ENCODE assay signal across 21 cellular contexts in the genomic region with DNA sequence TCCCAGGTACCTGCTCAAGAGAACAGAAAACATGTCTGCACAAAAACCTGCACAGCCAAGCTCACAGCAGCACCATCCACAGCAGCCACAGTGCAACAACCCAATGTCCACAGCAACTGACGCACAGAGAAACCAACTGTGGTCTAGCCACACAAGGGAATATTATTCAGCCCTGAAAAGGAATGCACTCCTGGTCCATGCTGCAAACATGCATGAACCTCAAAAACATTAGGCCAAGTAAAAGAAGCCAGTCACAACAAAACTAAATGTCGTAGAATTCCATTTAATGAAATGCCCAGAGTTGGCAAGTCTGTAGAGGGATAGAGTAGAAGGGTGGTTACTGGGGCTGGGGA.
A peak's percentile ranks its signal among the peaks of the same experiment; 100 is the strongest.
DNase-seq lines count a peak whose midpoint lies in the region; ATAC-seq and TF ChIP-seq lines count a peak whose summit lies in the region.
"Had no signal": no experiment of that assay in that cellular context is flagged by ENCODE, and none has a peak within 500 bp of the region (broad histone marks: within the 10 kb centered on the region; RNA-seq: fewer than 3 reads in every experiment).

No MANE protein-coding gene starts in this region.

- peaks cover 12% of the 10 kb centered on the region for H3K27me3 Mint-ChIP-seq in glutamatergic neuron (ENCODE audit: unreplicated experiment)

- H3K4ac ChIP-seq in IMR-90 (ENCODE audit: low read depth, low read length) = peak overlapping the region; percentile 98; the same call in 1 of the 2 replicates

- WGBS in IMR-90 (ENCODE audit: extremely low coverage in 2 of 2, insufficient read length in 1 of 2), 2 experiments = no CpG with 5 or more reads among the region's 2 CpGs

- no peaks in the 10 kb centered on the region for H3K27me3 ChIP-seq in right atrium auricular region
- H3K27me3 ChIP-seq in IMR-90 (ENCODE audit: control insufficient read depth, insufficient read depth, low read length) = no peaks in the 10 kb centered on the region
- H3K27me3 ChIP-seq: MG63 had no signal

- peak; percentile 9 for DNase-seq in right atrium auricular region (ENCODE audit: low spot score)
- DNase-seq in Right ventricle myocardium superior = no peak
- no peak for DNase-seq in IMR-90
- no peak for DNase-seq in glutamatergic neuron
- no peak for DNase-seq in NCI-H1694 (lab: John Stamatoyannopoulos, UW)
- no peak for DNase-seq in cerebellar cortex (ENCODE audit: low spot score)
- no peak for DNase-seq in HCEC 1CT
- DNase-seq: Caco-2, GM23248, KG1, MG63, NCI-H1105 treated with DMSO at 0.1 percent for 48 hours, NCI-H146, NCI-H2029, NCI-H526 treated with DMSO at 0.1 percent for 48 hours, PC-9, SHP77 had no signal

- no peak overlapping the region for H3K4me3 Mint-ChIP-seq in glutamatergic neuron (ENCODE audit: unreplicated experiment)
- H3K4me3 Mint-ChIP-seq: CD8-positive, alpha-beta T cell; H9 had no signal

- no peaks in the 10 kb centered on the region for H4K20me1 ChIP-seq in IMR-90 (ENCODE audit: insufficient read depth, low read length)

- H3K4me1 Mint-ChIP-seq in glutamatergic neuron (ENCODE audit: low read depth, unreplicated experiment) = peaks cover 22% of the 10 kb centered on the region

- 0 out of 3 replicates have a peak overlapping the region, but pooled peaks have one; percentile 53 for H2BK15ac ChIP-seq in IMR-90 (ENCODE audit: low read depth, low read length)

- peak overlapping the region; percentile 62; the same call in 1 of the 2 replicates for H4K91ac ChIP-seq in IMR-90 (ENCODE audit: insufficient read depth, low read depth, low read length)

- no peak overlapping the region for H4K5ac ChIP-seq in IMR-90 (ENCODE audit: low read depth, low read length)

- POLR2A ChIA-PET in IMR-90 (lab: Charles Lee; ENCODE audit: unreplicated experiment) = no interaction called here

- no peak overlapping the region for H2AK9ac ChIP-seq in IMR-90 (replicated peaks; ENCODE audit: low read depth, low read length, poor library complexity)

- H3K9me3 ChIP-seq in right atrium auricular region (peaks cover 0 to 4% of the 10 kb centered on the region in 2 donors), IMR-90 (ENCODE audit: control insufficient read depth, insufficient read depth, low read length) (no peaks in the 10 kb centered on the region)

- H3K23ac ChIP-seq in IMR-90 (ENCODE audit: low read depth, low read length) = no peak overlapping the region

- H2BK120ac ChIP-seq in IMR-90 (ENCODE audit: low read depth, low read length) = peak overlapping the region; percentile 99

- peak overlapping the region; percentile 99; the same call in 1 of the 2 replicates for H2BK20ac ChIP-seq in IMR-90 (ENCODE audit: low read depth, low read length)

- peaks cover 13% of the 10 kb centered on the region for H3K9me3 Mint-ChIP-seq in glutamatergic neuron (ENCODE audit: unreplicated experiment)

- peak overlapping the region; percentile 100 for H2AK5ac ChIP-seq in IMR-90 (ENCODE audit: low read depth, low read length)

- H3K36me3 ChIP-seq in right atrium auricular region (no peaks in the 10 kb centered on the region), IMR-90 (ENCODE audit: control insufficient read depth, insufficient read depth, low read length) (no peaks in the 10 kb centered on the region)

- TF ChIP-seq RAD21 in IMR-90 (IDR thresholded peaks at IDR 0.05; ENCODE audit: low read length) = no peak

- H3K4me1 ChIP-seq in right atrium auricular region (no peaks in the 10 kb centered on the region), IMR-90 (ENCODE audit: control insufficient read depth, insufficient read depth, low read length) (peaks cover 16% of the 10 kb centered on the region)

- H3K4me2 ChIP-seq in IMR-90 (ENCODE audit: low read depth, low read length) = no peak overlapping the region
- H3K4me2 ChIP-seq: A549, PC-9 had no signal

- CTCF ChIA-PET in IMR-90 (lab: Yijun Ruan, JAX) = no interaction called here

- no peak overlapping the region for H2BK5ac ChIP-seq in IMR-90 (ENCODE audit: low read depth, low read length, poor library complexity, severe bottlenecking)

- H3K18ac ChIP-seq in IMR-90 (ENCODE audit: low read depth, low read length) = no peak overlapping the region

- peaks cover 5 to 25% of the 10 kb centered on the region in 2 experiments; a peak in 2 of 4 replicates for H3K79me1 ChIP-seq in IMR-90 (ENCODE audit: low read depth in 1 of 2, low read length in 2 of 2)

- no peaks in the 10 kb centered on the region for H3K36me3 Mint-ChIP-seq in glutamatergic neuron (ENCODE audit: unreplicated experiment)
- H3K36me3 Mint-ChIP-seq: CD8-positive, alpha-beta T cell had no signal

- peak overlapping the region in 1 of 2 experiments; percentile 84; a peak in 1 of 4 replicates for H4K8ac ChIP-seq in IMR-90 (ENCODE audit: low read depth in 2 of 2, low read length in 2 of 2)

- TF ChIP-seq CTCF in right atrium auricular region (IDR thresholded peaks at IDR 0.05) (no peak), IMR-90 (conservative IDR thresholded peaks at IDR 0.05; ENCODE audit: low read depth, low read length) (no peak), glutamatergic neuron (IDR thresholded peaks at IDR 0.05; ENCODE audit: partially characterized antibody, unreplicated experiment) (no peak)

- dilution Hi-C loops in IMR-90 (cut with HindIII; ENCODE audit: low sequenced_read_pairs, unreplicated experiment) = no loop called here

- no peak for TF ChIP-seq POLR2A in IMR-90 (IDR thresholded peaks at IDR 0.05; ENCODE audit: low read depth, low read length)

- intact Hi-C loops in Right ventricle myocardium superior (cut with DNase I) (no loop called here), IMR-90 (cut with micrococcal nuclease) (loop anchor here (5.0 kb wide), 1 partner anchor 288 kb away; a partner anchor contains a TSS)

- H3K14ac ChIP-seq in IMR-90 (replicated peaks; ENCODE audit: low read depth, low read length) = 0 out of 2 replicates have a peak overlapping the region, but pooled peaks have one; percentile 31

- H2AFZ ChIP-seq in IMR-90 (replicated peaks; ENCODE audit: low read length, poor library complexity) = no peak overlapping the region
- H2AFZ ChIP-seq: GM23248, PC-9 had no signal

- in situ Hi-C loops in IMR-90 (cut with MboI; ENCODE audit: low sequenced_read_pairs) = no loop called here

- H3K9me1 ChIP-seq in IMR-90 (ENCODE audit: insufficient read depth, low read length) = peaks cover 16% of the 10 kb centered on the region

- BruUV-seq in IMR-90 (replicated peaks; lab: Mats Ljungman, UMichigan) = no TSS peak

- H3K27ac ChIP-seq in right atrium auricular region = no peak overlapping the region
- H3K27ac ChIP-seq in IMR-90 (ENCODE audit: insufficient read depth, low read length) = no peak overlapping the region
- H3K27ac ChIP-seq: C4-2B, GM23248, PC-9 had no signal

- H3K9ac ChIP-seq in IMR-90 (ENCODE audit: low read depth, low read length) = no peak overlapping the region
- H3K9ac ChIP-seq: GM23248 had no signal

- H3K4me3 ChIP-seq in right atrium auricular region (no peak overlapping the region), IMR-90 (ENCODE audit: insufficient read depth, low read depth, low read length) (no peak overlapping the region)
- H3K4me3 ChIP-seq: A549, GM23248, MG63, PC-9 had no signal

- ATAC-seq in Right ventricle myocardium superior (ENCODE audit: poor library complexity) (no peak), IMR-90 (ENCODE audit: low read depth) (no peak)
- ATAC-seq: A549; CD8-positive, alpha-beta T cell had no signal

- H3K56ac ChIP-seq in IMR-90 (ENCODE audit: extremely low read depth, insufficient read depth, low read length) = no peak overlapping the region

- H3K27ac Mint-ChIP-seq in glutamatergic neuron (ENCODE audit: unreplicated experiment) = peak overlapping the region; percentile 75
- H3K27ac Mint-ChIP-seq: CD8-positive, alpha-beta T cell; H9 had no signal

TF ChIP-seq in IMR-90, 13 proteins besides CTCF, POLR2A, EP300 and RAD21:
- TF ChIP-seq CEBPB (IDR thresholded peaks at IDR 0.05; ENCODE audit: low read depth, low read length) = no peak
- no peak for TF ChIP-seq SMC3 (IDR thresholded peaks at IDR 0.05; ENCODE audit: low read depth, low read length)
- no peak for TF ChIP-seq FOS (IDR thresholded peaks at IDR 0.05; ENCODE audit: low read depth, low read length)
- no peak for TF ChIP-seq NFE2L2 (IDR thresholded peaks at IDR 0.05; ENCODE audit: low read depth, low read length)
- TF ChIP-seq MAFK (IDR thresholded peaks at IDR 0.05; ENCODE audit: low read depth, low read length) = no peak
- TF ChIP-seq CHD1 (IDR thresholded peaks at IDR 0.05; ENCODE audit: low read depth, low read length) = no peak
- TF ChIP-seq, protein P1, sequence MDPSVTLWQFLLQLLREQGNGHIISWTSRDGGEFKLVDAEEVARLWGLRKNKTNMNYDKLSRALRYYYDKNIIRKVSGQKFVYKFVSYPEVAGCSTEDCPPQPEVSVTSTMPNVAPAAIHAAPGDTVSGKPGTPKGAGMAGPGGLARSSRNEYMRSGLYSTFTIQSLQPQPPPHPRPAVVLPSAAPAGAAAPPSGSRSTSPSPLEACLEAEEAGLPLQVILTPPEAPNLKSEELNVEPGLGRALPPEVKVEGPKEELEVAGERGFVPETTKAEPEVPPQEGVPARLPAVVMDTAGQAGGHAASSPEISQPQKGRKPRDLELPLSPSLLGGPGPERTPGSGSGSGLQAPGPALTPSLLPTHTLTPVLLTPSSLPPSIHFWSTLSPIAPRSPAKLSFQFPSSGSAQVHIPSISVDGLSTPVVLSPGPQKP (IDR thresholded peaks at IDR 0.05; ENCODE audit: borderline replicate concordance, low read depth, low read length) = no peak
- TF ChIP-seq, protein P2, sequence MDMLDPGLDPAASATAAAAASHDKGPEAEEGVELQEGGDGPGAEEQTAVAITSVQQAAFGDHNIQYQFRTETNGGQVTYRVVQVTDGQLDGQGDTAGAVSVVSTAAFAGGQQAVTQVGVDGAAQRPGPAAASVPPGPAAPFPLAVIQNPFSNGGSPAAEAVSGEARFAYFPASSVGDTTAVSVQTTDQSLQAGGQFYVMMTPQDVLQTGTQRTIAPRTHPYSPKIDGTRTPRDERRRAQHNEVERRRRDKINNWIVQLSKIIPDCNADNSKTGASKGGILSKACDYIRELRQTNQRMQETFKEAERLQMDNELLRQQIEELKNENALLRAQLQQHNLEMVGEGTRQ (IDR thresholded peaks at IDR 0.05; ENCODE audit: low read depth, low read length) = no peak
- no peak for TF ChIP-seq RCOR1 (IDR thresholded peaks at IDR 0.05; ENCODE audit: insufficient replicate concordance, low read length)
- no peak for TF ChIP-seq MXI1 (IDR thresholded peaks at IDR 0.05; ENCODE audit: borderline replicate concordance, low read depth, low read length)
